ENCODE assay signal across 8 cellular contexts in the genomic region with DNA sequence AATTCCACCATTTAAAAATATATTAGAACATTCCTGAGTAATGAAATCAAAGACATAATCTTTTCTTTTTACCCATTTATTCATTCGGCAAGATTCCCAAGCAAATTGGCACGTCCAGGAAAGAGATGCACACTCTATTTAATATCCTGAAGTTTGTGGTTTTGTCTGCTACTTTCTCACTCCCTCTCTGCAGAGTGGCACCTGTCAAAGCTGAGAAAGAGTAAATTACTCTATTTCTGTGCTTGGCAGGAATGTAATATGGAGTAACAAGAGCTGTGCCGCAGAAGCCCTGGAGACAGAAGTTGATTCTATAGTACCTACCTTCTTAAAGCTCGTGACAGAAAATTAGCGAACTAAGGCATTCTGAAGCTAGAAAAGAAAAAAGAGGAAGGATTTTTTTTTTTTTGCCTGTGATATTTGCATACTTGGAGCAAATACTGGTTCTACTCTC.
DNase-seq lines count a peak whose midpoint lies in the region; ATAC-seq lines count a peak whose summit lies in the region.

No MANE protein-coding gene starts in this region.

- DNase-seq in NOMO-1 treated with dmso at 0.1 percent for 144 hours (lab: John Stamatoyannopoulos, UW; ENCODE audit: unreplicated experiment): peak; percentile 50
- DNase-seq in kidney glomerular epithelial cell (lab: John Stamatoyannopoulos, UW): peak; percentile 27
- no peak for DNase-seq in hepatic stellate cell (ENCODE audit: low spot score)
- DNase-seq in NCI-H82 treated with DMSO at 0.1 percent for 48 hours (lab: John Stamatoyannopoulos, UW; ENCODE audit: unreplicated experiment): no peak
- DNase-seq in activated CD4-positive, alpha-beta T cell treated with anti-CD3 and anti-CD28 coated beads for 1 hour: no peak
- DNase-seq in NCI-H1105 (lab: John Stamatoyannopoulos, UW): no peak

- ATAC-seq in GM18502 (IDR thresholded peaks at IDR 0.05; ENCODE audit: poor library complexity, unreplicated experiment) (peak; percentile 60), HG02763 (IDR thresholded peaks at IDR 0.05; ENCODE audit: unreplicated experiment) (peak; percentile 69)

Comparison
In these comparisons a context has a peak if more than half of its experiments do, and no peak if none do; other contexts are left out.
1. DNase-seq: peak in NOMO-1 treated with dmso at 0.1 percent for 144 hours (single experiment) and kidney glomerular epithelial cell (single experiment); none in hepatic stellate cell (single experiment), NCI-H82 treated with DMSO at 0.1 percent for 48 hours (single experiment), activated CD4-positive, alpha-beta T cell treated with anti-CD3 and anti-CD28 coated beads for 1 hour (single experiment) and NCI-H1105 (single experiment).